ENCODE assay signal across 9 cellular contexts in genomic region chr12:1644523-1645438, GRCh38. TPM values are rescaled to one million over a fixed set of nuclear protein-coding genes. Genes with fewer than 3 reads are reported as not detected.
DNase-seq lines count a peak whose midpoint lies in the region; ATAC-seq and TF ChIP-seq lines count a peak whose summit lies in the region.
"Had no signal": no experiment of that assay in that cellular context is flagged by ENCODE, and none has a peak within 500 bp of the region (broad histone marks: within the 10 kb centered on the region; RNA-seq: fewer than 3 reads in every experiment).

No MANE protein-coding gene starts in this region.

- H3K4me1 ChIP-seq in adrenal gland (replicated peaks in 1 of 2) (peaks cover 7 to 9% of the 10 kb centered on the region in 2 donors), stomach smooth muscle (ENCODE audit: control insufficient read depth, insufficient read depth, low read length) (peaks cover 26% of the 10 kb centered on the region)

- H3K27me3 ChIP-seq in adrenal gland (no peaks in the 10 kb centered on the region), stomach smooth muscle (ENCODE audit: control insufficient read depth in 1 of 2, insufficient read depth in 2 of 2, low read length in 2 of 2) (no peaks in the 10 kb centered on the region)

- TF ChIP-seq POLR2A in adrenal gland (IDR thresholded peaks at IDR 0.05): no peak

- 34 to 51% (median 42%) methylated on average over 14 to 15 of the region's 15 CpGs for WGBS in adrenal gland, 4 donors

- no peak for TF ChIP-seq CTCF in adrenal gland (IDR thresholded peaks at IDR 0.05)

- no peak for ATAC-seq in HG03280 (IDR thresholded peaks at IDR 0.05; ENCODE audit: unreplicated experiment)

- H3K9me3 ChIP-seq in adrenal gland (replicated peaks in 1 of 3): no peaks in the 10 kb centered on the region
- H3K9me3 ChIP-seq in stomach smooth muscle (ENCODE audit: control insufficient read depth in 2 of 2, low read length in 2 of 2): no peaks in the 10 kb centered on the region

- peak; percentile 88 for DNase-seq in NCI-H1105 treated with DMSO at 0.1 percent for 48 hours (lab: John Stamatoyannopoulos, UW)
- DNase-seq in adrenal gland: peak; percentile 79 to 95 (median 86)
- peak; percentile 62 for DNase-seq in hepatic stellate cell (ENCODE audit: low spot score)
- DNase-seq in NCI-H1048 (lab: John Stamatoyannopoulos, UW): no peak
- no peak for DNase-seq in ecto neural progenitor cell (ENCODE audit: low spot score)
- DNase-seq in central memory CD4-positive, alpha-beta T cell: no peak
- DNase-seq: trophoblast cell had no signal

- H3K4me3 ChIP-seq in adrenal gland (no peak overlapping the region), stomach smooth muscle (ENCODE audit: low read length in 2 of 2) (peak overlapping the region; percentile 29 to 35)

- intact Hi-C loops in adrenal gland (cut with DNase I): loop anchor here in 1 of 2 donors (10.0 kb wide), 1 partner anchor 290 kb away; no protein-coding TSS in a partner anchor

- H3K27ac ChIP-seq in adrenal gland (no peak overlapping the region), stomach smooth muscle (ENCODE audit: low read length) (peak overlapping the region; percentile 80)

- H3K9ac ChIP-seq in stomach smooth muscle (ENCODE audit: low read length in 2 of 2): no peak overlapping the region

- H3K36me3 ChIP-seq in adrenal gland (replicated peaks in 1 of 2): no peaks in the 10 kb centered on the region
- H3K36me3 ChIP-seq in stomach smooth muscle (ENCODE audit: control insufficient read depth in 2 of 2, insufficient read depth in 2 of 2, low read length in 2 of 2): peaks cover 0 to 2% of the 10 kb centered on the region in 2 donors

RNA-seq across cellular contexts. Expression of gene WNT5B, which starts 15.8 kb away (rescaled TPM):
- total RNA-seq in adrenal gland: 10 to 100 TPM in 1 of 8 donors, 1 to 10 TPM in 6, under 1 TPM in 1; 0.97 to 11.1 (median 3.5) TPM
- 1 to 10 TPM in 2 of 3 donors, under 1 TPM in 1; 0.57 to 1.3 (median 1.2) TPM for polyA plus RNA-seq in adrenal gland

RNA-seq across cellular contexts. Expression of gene ADIPOR2, which starts 46.1 kb away (rescaled TPM):
- 100 to 1,000 TPM in 5 of 8 donors, 10 to 100 TPM in 3; 59.5 to 214 (median 130) TPM for total RNA-seq in adrenal gland
- 100 to 1,000 TPM in 1 of 3 donors, 10 to 100 TPM in 2; 46.2 to 147 (median 66.0) TPM for polyA plus RNA-seq in adrenal gland

RNA-seq across cellular contexts. Expression of gene FBXL14, which starts 50.4 kb away (rescaled TPM):
- 10 to 100 TPM; 10.8 to 19.1 (median 13.0) TPM for total RNA-seq in adrenal gland
- 1 to 10 TPM; 1.2 to 3.5 (median 1.2) TPM for polyA plus RNA-seq in adrenal gland

Comparison
In these comparisons a context has a peak if more than half of its experiments do, and no peak if none do; other contexts are left out.
1. DNase-seq: peak in NCI-H1105 treated with DMSO at 0.1 percent for 48 hours (single experiment), adrenal gland (7 of 7) and hepatic stellate cell (single experiment); none in NCI-H1048 (single experiment), ecto neural progenitor cell (single experiment) and central memory CD4-positive, alpha-beta T cell (single experiment).
2. H3K4me3 ChIP-seq: peak in stomach smooth muscle (2 of 2); none in adrenal gland (0 of 4).